ENCODE assay signal across 9 cellular contexts in genomic region chr12:132489602-132490239, GRCh38. TPM values are rescaled to one million over a fixed set of nuclear protein-coding genes. Genes with fewer than 3 reads are reported as not detected.
DNase-seq lines count a peak whose midpoint lies in the region; ATAC-seq, FAIRE-seq and TF ChIP-seq lines count a peak whose summit lies in the region.
"Had no signal": no experiment of that assay in that cellular context is flagged by ENCODE, and none has a peak within 500 bp of the region (broad histone marks: within the 10 kb centered on the region; RNA-seq: fewer than 3 reads in every experiment).

FBRSL1 (plus strand) TSS chr12:132490151.

- H3K4me3 Mint-ChIP-seq in WTC11 = peak within 1 kb of the TSS; percentile 76
- peak within 1 kb of the TSS; percentile 84 to 98 (median 98) for H3K4me3 Mint-ChIP-seq in immature natural killer cell

- peaks cover 43% of the 10 kb centered on the region for H3K79me2 ChIP-seq in mammary epithelial cell (ENCODE audit: insufficient read depth, low read length)

- no CpG with 5 or more reads among the region's 90 CpGs for WGBS in mammary epithelial cell (ENCODE audit: low coverage, missing lambda C conversion rate)
- 0 to 1% (median 1%) methylated on average over 30 to 90 of the region's 90 CpGs for WGBS in small intestine, 3 donors

- peaks cover 42% of the 10 kb centered on the region for H3K4me1 ChIP-seq in mammary epithelial cell (ENCODE audit: insufficient read depth, low read length)
- peaks cover 0 to 17% of the 10 kb centered on the region in 2 donors for H3K4me1 ChIP-seq in small intestine (ENCODE audit: control insufficient read depth in 2 of 2, insufficient read depth in 1 of 2, low read depth in 1 of 2, low read length in 1 of 2)

- H3K9me3 ChIP-seq in mammary epithelial cell (replicated peaks; ENCODE audit: insufficient read depth, low read length) = no peaks in the 10 kb centered on the region
- no peaks in the 10 kb centered on the region for H3K9me3 ChIP-seq in small intestine (ENCODE audit: control insufficient read depth, low read depth)

- BruUV-seq in mammary epithelial cell (replicated peaks; lab: Mats Ljungman, UMichigan) = no TSS peak

- H4K20me1 ChIP-seq in mammary epithelial cell (ENCODE audit: insufficient read depth, low read length) = peaks cover 5% of the 10 kb centered on the region

- H3K4me3 ChIP-seq in mammary epithelial cell (replicated peaks in 1 of 3; ENCODE audit: insufficient read depth in 1 of 3, low read depth in 2 of 3, low read length in 3 of 3) = peak within 1 kb of the TSS; percentile 47 to 68 (median 64)
- peak within 1 kb of the TSS; percentile 71 to 86 for H3K4me3 ChIP-seq in small intestine (ENCODE audit: low read depth in 1 of 2, low read length in 2 of 2)

- H3K9me3 Mint-ChIP-seq in WTC11 (no peaks in the 10 kb centered on the region), immature natural killer cell (no peaks in the 10 kb centered on the region)

- peak; percentile 46 for ATAC-seq in GM18861 (IDR thresholded peaks at IDR 0.05; ENCODE audit: unreplicated experiment)
- ATAC-seq in HG03108 (IDR thresholded peaks at IDR 0.05; ENCODE audit: unreplicated experiment) = peak; percentile 35
- peak; percentile 85 for ATAC-seq in WTC11

- dilution Hi-C loops in mammary epithelial cell (cut with HindIII; ENCODE audit: low sequenced_read_pairs) = no loop called here

- peak within 1 kb of the TSS; percentile 90 for H2AFZ ChIP-seq in mammary epithelial cell (ENCODE audit: low read depth, low read length)

- H3K36me3 Mint-ChIP-seq in WTC11 (no peaks in the 10 kb centered on the region), immature natural killer cell (no peaks in the 10 kb centered on the region)

- in situ Hi-C loops in mammary epithelial cell (cut with MboI; ENCODE audit: low sequenced_read_pairs in 2 of 2) = no loop called here

- H3K4me1 Mint-ChIP-seq in WTC11 (peaks cover 19% of the 10 kb centered on the region), immature natural killer cell (peaks cover 62 to 69% of the 10 kb centered on the region in 2 donors)

- H3K27ac Mint-ChIP-seq in WTC11 (no peak within 1 kb of the TSS; the same call in 1 of the 2 replicates), immature natural killer cell (peak within 1 kb of the TSS; percentile 94 to 99 (median 98))

- peak; percentile 99 for DNase-seq in 8988T
- peak; percentile 94 for DNase-seq in NCI-H2227 (lab: John Stamatoyannopoulos, UW; ENCODE audit: unreplicated experiment)
- DNase-seq in WTC11 (ENCODE audit: low spot score) = peak; percentile 92
- peak; percentile 66 for DNase-seq in mammary epithelial cell
- DNase-seq in immature natural killer cell = peak; percentile 86 to 90 (median 90)
- peak; percentile 88 for DNase-seq in small intestine

- no peaks in the 10 kb centered on the region for H3K36me3 ChIP-seq in mammary epithelial cell (ENCODE audit: insufficient read depth, low read length)
- no peaks in the 10 kb centered on the region for H3K36me3 ChIP-seq in small intestine (ENCODE audit: control insufficient read depth in 2 of 2, insufficient read depth in 2 of 2, low read length in 2 of 2)

- FAIRE-seq in small intestine (lab: Jason Lieb, UNC) = no peak
- FAIRE-seq: G401.6 had no signal

- TF ChIP-seq CTCF in WTC11 (IDR thresholded peaks at IDR 0.05) (no peak), mammary epithelial cell (conservative IDR thresholded peaks at IDR 0.05 in 1 of 2, IDR thresholded peaks at IDR 0.05 in 1 of 2; ENCODE audit: extremely low read depth in 1 of 2, insufficient read depth in 1 of 2, low read depth in 1 of 2, low read length in 2 of 2) (peak in 1 of 2 donors; percentile 4)

- H3K27ac ChIP-seq in mammary epithelial cell (ENCODE audit: insufficient read depth, low read depth, low read length) = no peak within 1 kb of the TSS
- peak within 1 kb of the TSS; percentile 49 to 84 for H3K27ac ChIP-seq in small intestine (ENCODE audit: low read depth in 1 of 2, low read length in 1 of 2)

- intact Hi-C loops in mammary epithelial cell (cut with micrococcal nuclease) = loop anchor here (1.0 to 5.0 kb wide), 2 partner anchors 21 to 73 kb away; no protein-coding TSS in a partner anchor

- peak within 1 kb of the TSS; percentile 52 for H3K9ac ChIP-seq in mammary epithelial cell (ENCODE audit: insufficient read depth, low read length)

- H3K27me3 Mint-ChIP-seq in WTC11 (ENCODE audit: low read depth) (peaks cover 51% of the 10 kb centered on the region), immature natural killer cell (ENCODE audit: low read depth in 3 of 3) (peaks cover 12 to 31% (median 21%) of the 10 kb centered on the region in 3 donors)

- peak within 1 kb of the TSS; percentile 90 for H3K4me2 ChIP-seq in mammary epithelial cell (ENCODE audit: insufficient read depth, low read depth, low read length)

- CTCF ChIA-PET in WTC11 (lab: Charles Lee) = no interaction called here
- CTCF ChIA-PET in mammary epithelial cell (lab: Charles Lee; ENCODE audit: low non-redundant PET) = no interaction called here

- POLR2A ChIA-PET in WTC11 (lab: Charles Lee) = no interaction called here

- H3K27me3 ChIP-seq in mammary epithelial cell (ENCODE audit: insufficient read depth, low read length) = no peaks in the 10 kb centered on the region
- H3K27me3 ChIP-seq in small intestine (ENCODE audit: control insufficient read depth in 2 of 2, insufficient read depth in 2 of 2, low read length in 2 of 2) = no peaks in the 10 kb centered on the region

TF ChIP-seq in WTC11, 78 proteins besides CTCF, POLR2A, EP300 and RAD21 (continues in another document):
- TF ChIP-seq ARID4B (CRISPR knock-in tag; IDR thresholded peaks at IDR 0.05; ENCODE audit: borderline replicate concordance) = no peak
- TF ChIP-seq GTF2I (CRISPR knock-in tag; conservative IDR thresholded peaks at IDR 0.05) = no peak
- TF ChIP-seq SP1 (CRISPR knock-in tag; conservative IDR thresholded peaks at IDR 0.05) = no peak
- no peak for TF ChIP-seq ERG (CRISPR knock-in tag; IDR thresholded peaks at IDR 0.05)
- TF ChIP-seq CREB1 (CRISPR knock-in tag; IDR thresholded peaks at IDR 0.05) = no peak
- no peak for TF ChIP-seq ESRRA (CRISPR knock-in tag; IDR thresholded peaks at IDR 0.05; ENCODE audit: borderline replicate concordance)
- no peak for TF ChIP-seq ZNF317 (CRISPR knock-in tag; IDR thresholded peaks at IDR 0.05; ENCODE audit: borderline replicate concordance, low read depth)
- no peak for TF ChIP-seq SMAD3 (CRISPR knock-in tag; IDR thresholded peaks at IDR 0.05; ENCODE audit: borderline replicate concordance)
- TF ChIP-seq HMGXB4 (CRISPR knock-in tag; IDR thresholded peaks at IDR 0.05) = peak; percentile 40; the same call in 1 of the 2 replicates

RNA-seq across cellular contexts. Expression of gene FBRSL1, which starts in this region (rescaled TPM):
- 120 to 129 TPM (median 126 TPM) in 3 replicates for total RNA-seq in WTC11 (2021)
- 10 to 100 TPM; 28.8 to 58.6 TPM for total RNA-seq in mammary epithelial cell
- polyA plus RNA-seq in mammary epithelial cell = 17.2 TPM
- polyA minus RNA-seq in mammary epithelial cell = 1.6 TPM
- polyA plus RNA-seq in immature natural killer cell = under 1 TPM in 2 of 3 donors, not detected in 1; 0.54 to 0.63 TPM
- polyA plus RNA-seq in small intestine = 10 to 100 TPM; 24.3 to 37.6 (median 27.5) TPM

Comparison
In these comparisons a context has a peak if more than half of its experiments do, and no peak if none do; other contexts are left out.
1. RNA of gene FBRSL1 (polyA plus RNA-seq): 24.3 to 37.6 TPM in small intestine and 17.2 TPM in mammary epithelial cell (single experiment); 0.54 to 0.63 TPM in immature natural killer cell; every median in the first group is over 10 times any median in the second.
2. Peak in DNase-seq in immature natural killer cell; RNA of the gene not detected or under 1 TPM.
3. ATAC-seq: peak in every context shown above with its lines; median percentile 85 in WTC11; 46 in GM18861; 35 in HG03108.
4. Peak in every context shown above with its lines, with median percentiles within 50 percentile points of each other: DNase-seq.